Comparison of ENCODE assay signal across 1 cellular context in genomic region chr12:12874014-12874413, GRCh38.
TF ChIP-seq lines count a peak whose summit lies in the region.

No MANE protein-coding gene starts in this region.

TF ChIP-seq in K562, 482 proteins besides CTCF, POLR2A, EP300 and RAD21 (continued from another document):
- TF ChIP-seq ZNF280B (CRISPR knock-in tag; IDR thresholded peaks at IDR 0.05): no peak
- TF ChIP-seq E4F1 (CRISPR knock-in tag; IDR thresholded peaks at IDR 0.05; ENCODE audit: borderline replicate concordance): no peak
- TF ChIP-seq SMC3 (conservative IDR thresholded peaks at IDR 0.05; ENCODE audit: insufficient read depth, low read depth, low read length): no peak
TF ChIP-seq in K562: peak in this region for 2.
